11 cellular contexts compared by ENCODE assay signal in the genomic region with DNA sequence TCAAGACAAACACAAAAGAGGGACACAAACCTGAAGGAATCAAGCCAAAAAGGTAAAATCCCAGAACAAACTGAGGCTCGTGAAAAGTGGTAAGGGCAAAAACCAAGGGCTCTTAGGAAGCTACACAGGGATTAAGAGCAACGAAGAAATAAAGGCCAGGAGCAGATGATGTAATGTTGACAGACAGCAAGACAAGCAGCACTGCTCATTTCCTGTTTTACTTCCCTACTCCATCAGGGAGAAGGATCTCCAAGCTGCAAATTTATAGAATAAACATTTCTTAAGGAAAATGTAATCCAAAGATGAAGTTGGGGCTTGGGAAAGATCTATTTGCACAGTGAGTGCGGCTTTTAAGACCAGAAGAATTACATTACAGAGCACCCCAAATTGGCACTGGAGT.
DNase-seq lines count a peak whose midpoint lies in the region; TF ChIP-seq lines count a peak whose summit lies in the region.
"Had no signal": no experiment of that assay in that cellular context is flagged by ENCODE, and none has a peak within 500 bp of the region (broad histone marks: within the 10 kb centered on the region; RNA-seq: fewer than 3 reads in every experiment).

No MANE protein-coding gene starts in this region.

- no peaks in the 10 kb centered on the region for H3K36me3 Mint-ChIP-seq in activated CD4-positive, alpha-beta memory T cell treated with anti-CD3 and anti-CD28 coated beads for 36 hours

- no peaks in the 10 kb centered on the region for H3K36me3 ChIP-seq in SJSA1
- H3K36me3 ChIP-seq in stomach smooth muscle (ENCODE audit: control insufficient read depth in 2 of 2, insufficient read depth in 2 of 2, low read length in 2 of 2) = no peaks in the 10 kb centered on the region
- H3K36me3 ChIP-seq in colonic mucosa = no peaks in the 10 kb centered on the region

- no peak overlapping the region for H3K27ac Mint-ChIP-seq in activated CD4-positive, alpha-beta memory T cell treated with anti-CD3 and anti-CD28 coated beads for 36 hours

- H3K4me1 Mint-ChIP-seq in activated CD4-positive, alpha-beta memory T cell treated with anti-CD3 and anti-CD28 coated beads for 36 hours (ENCODE audit: low read depth) = no peaks in the 10 kb centered on the region

- H3K9me3 ChIP-seq in SJSA1 (replicated peaks) = no peaks in the 10 kb centered on the region
- peaks cover 0 to 7% of the 10 kb centered on the region in 2 donors for H3K9me3 ChIP-seq in stomach smooth muscle (ENCODE audit: control insufficient read depth in 2 of 2, low read length in 2 of 2)
- no peaks in the 10 kb centered on the region for H3K9me3 ChIP-seq in colonic mucosa

- peak; percentile 49 for DNase-seq in NCI-H146 (lab: John Stamatoyannopoulos, UW)
- no peak for DNase-seq in NCI-H146 treated with DMSO at 0.1 percent for 48 hours (lab: John Stamatoyannopoulos, UW; ENCODE audit: unreplicated experiment)
- DNase-seq in SJSA1 (ENCODE audit: low read depth in 1 of 2, low spot score in 2 of 2) = peak in 1 of 2 experiments; percentile 61
- peak; percentile 51 for DNase-seq in fibroblast of peridontal ligament (ENCODE audit: extremely low read depth)
- no peak for DNase-seq in activated CD4-positive, alpha-beta memory T cell treated with anti-CD3 and anti-CD28 coated beads for 36 hours
- DNase-seq in colonic mucosa = no peak
- no peak for DNase-seq in pons (ENCODE audit: low spot score)
- DNase-seq: activated gamma-delta T cell treated with Interleukin-2 at 50 U/mL for 16 hours, head of caudate nucleus, NCI-H2227 treated with DMSO at 0.1 percent for 48 hours had no signal

- H3K27me3 ChIP-seq in SJSA1 (replicated peaks) (no peaks in the 10 kb centered on the region), stomach smooth muscle (ENCODE audit: control insufficient read depth in 1 of 2, insufficient read depth in 2 of 2, low read length in 2 of 2) (no peaks in the 10 kb centered on the region), colonic mucosa (no peaks in the 10 kb centered on the region)

- H3K4me1 ChIP-seq in SJSA1 (replicated peaks) (peaks cover 39% of the 10 kb centered on the region), stomach smooth muscle (ENCODE audit: control insufficient read depth, insufficient read depth, low read length) (peaks cover 15% of the 10 kb centered on the region), colonic mucosa (no peaks in the 10 kb centered on the region)

- CTCF ChIA-PET in activated CD4-positive, alpha-beta memory T cell treated with anti-CD3 and anti-CD28 coated beads for 36 hours (lab: Charles Lee) = no interaction called here

- POLR2A ChIA-PET in activated CD4-positive, alpha-beta memory T cell treated with anti-CD3 and anti-CD28 coated beads for 36 hours (lab: Charles Lee) = no interaction called here

- TF ChIP-seq CTCF in colonic mucosa (IDR thresholded peaks at IDR 0.05) = no peak

- H3K4me3 Mint-ChIP-seq in activated CD4-positive, alpha-beta memory T cell treated with anti-CD3 and anti-CD28 coated beads for 36 hours = no peak overlapping the region

- peak overlapping the region; percentile 63 for H3K27ac ChIP-seq in SJSA1
- H3K27ac ChIP-seq in stomach smooth muscle (ENCODE audit: low read length) = peak overlapping the region; percentile 66
- H3K27ac ChIP-seq in colonic mucosa = no peak overlapping the region

- intact Hi-C loops in activated CD4-positive, alpha-beta memory T cell treated with anti-CD3 and anti-CD28 coated beads for 36 hours (cut with micrococcal nuclease) = no loop called here
- intact Hi-C loops in colonic mucosa (cut with DNase I) = no loop called here

- peaks cover 13% of the 10 kb centered on the region for H3K9me3 Mint-ChIP-seq in activated CD4-positive, alpha-beta memory T cell treated with anti-CD3 and anti-CD28 coated beads for 36 hours

- peaks cover 8% of the 10 kb centered on the region for H3K27me3 Mint-ChIP-seq in activated CD4-positive, alpha-beta memory T cell treated with anti-CD3 and anti-CD28 coated beads for 36 hours

- H3K4me3 ChIP-seq in SJSA1 = no peak overlapping the region
- H3K4me3 ChIP-seq in stomach smooth muscle (ENCODE audit: low read length in 2 of 2) = peak overlapping the region in 1 of 2 donors; percentile 9
- H3K4me3 ChIP-seq in colonic mucosa = no peak overlapping the region

- H3K9ac ChIP-seq in stomach smooth muscle (ENCODE audit: low read length in 2 of 2) (no peak overlapping the region), colonic mucosa (ENCODE audit: low read depth in 2 of 2, low read length in 2 of 2) (no peak overlapping the region)

Comparison
In these comparisons a context has a peak if more than half of its experiments do, and no peak if none do; other contexts are left out.
1. DNase-seq: peak in NCI-H146 (single experiment) and fibroblast of peridontal ligament (single experiment); none in NCI-H146 treated with DMSO at 0.1 percent for 48 hours (single experiment), activated CD4-positive, alpha-beta memory T cell treated with anti-CD3 and anti-CD28 coated beads for 36 hours (single experiment), colonic mucosa (single experiment) and pons (single experiment).